15 cellular contexts compared by ENCODE assay signal in genomic region chr3:185149591-185149990, GRCh38. TPM values are rescaled to one million over a fixed set of nuclear protein-coding genes. Genes with fewer than 3 reads are reported as not detected.
A peak's percentile ranks its signal among the peaks of the same experiment; 100 is the strongest.
DNase-seq lines count a peak whose midpoint lies in the region; ATAC-seq and TF ChIP-seq lines count a peak whose summit lies in the region.
"Had no signal": no experiment of that assay in that cellular context is flagged by ENCODE, and none has a peak within 500 bp of the region (broad histone marks: within the 10 kb centered on the region; RNA-seq: fewer than 3 reads in every experiment).

No MANE protein-coding gene starts in this region.

- H3K27me3 Mint-ChIP-seq in neural crest cell (ENCODE audit: low read depth) (peaks cover 5% of the 10 kb centered on the region), type B pancreatic cell (peaks cover 32% of the 10 kb centered on the region)

- no peak for TF ChIP-seq CTCF in neural crest cell (conservative IDR thresholded peaks at IDR 0.05)
- no peak for TF ChIP-seq CTCF in type B pancreatic cell (conservative IDR thresholded peaks at IDR 0.05)

- intact Hi-C loops in left ventricle myocardium superior (cut with micrococcal nuclease) (no loop called here), left cardiac atrium (cut with DNase I) (no loop called here), posterior vena cava (cut with DNase I) (no loop called here)

- H3K9me3 Mint-ChIP-seq in neural crest cell, result no peaks in the 10 kb centered on the region
- no peaks in the 10 kb centered on the region for H3K9me3 Mint-ChIP-seq in type B pancreatic cell
- H3K9me3 Mint-ChIP-seq: H9 had no signal

- H3K4me3 Mint-ChIP-seq in neural crest cell (peak overlapping the region; percentile 54), type B pancreatic cell (peak overlapping the region; percentile 50)
- H3K4me3 Mint-ChIP-seq: H9 had no signal

- H3K4me1 Mint-ChIP-seq in neural crest cell (peaks cover 20% of the 10 kb centered on the region), type B pancreatic cell (ENCODE audit: unreplicated experiment) (peaks cover 6% of the 10 kb centered on the region)

- H3K36me3 Mint-ChIP-seq in neural crest cell (ENCODE audit: low read depth), result no peaks in the 10 kb centered on the region
- no peaks in the 10 kb centered on the region for H3K36me3 Mint-ChIP-seq in type B pancreatic cell

- DNase-seq in left ventricle myocardium superior, result no peak
- DNase-seq in left cardiac atrium, result no peak
- DNase-seq in globus pallidus (ENCODE audit: low spot score), result peak; percentile 54
- DNase-seq in neural crest cell (ENCODE audit: low read depth, low spot score), result no peak
- DNase-seq in type B pancreatic cell (ENCODE audit: extremely low spot score, unreplicated experiment), result no peak
- no peak for DNase-seq in posterior vena cava (ENCODE audit: low spot score)
- DNase-seq in glomerular visceral epithelial cell (ENCODE audit: extremely low spot score), result no peak
- DNase-seq: H9, Kasumi-1, MV-4-11, NCI-H1436, NCI-H2081, NCI-H526, PC-9 had no signal

- H3K27ac Mint-ChIP-seq in neural crest cell (ENCODE audit: unreplicated experiment) (no peak overlapping the region), type B pancreatic cell (no peak overlapping the region)
- H3K27ac Mint-ChIP-seq: H9 had no signal

- ATAC-seq in left ventricle myocardium superior (peak; percentile 7), left cardiac atrium (no peak), GM21717 (IDR thresholded peaks at IDR 0.05; ENCODE audit: unreplicated experiment) (no peak)

RNA-seq across cellular contexts. Expression of gene C3orf70, which starts 3.3 kb away (rescaled TPM):
- total RNA-seq in left ventricle myocardium superior (1.4 TPM), left cardiac atrium (1 to 10 TPM; 3.1 TPM), neural crest cell (15.9 and 16.1 TPM in 2 replicates), type B pancreatic cell (ENCODE audit: low replicate concordance) (1.6 and 4.1 TPM in 2 replicates), posterior vena cava (10 to 100 TPM; 38.5 to 46.1 TPM)
- total RNA-seq: PC-9 had no signal
